ENCODE assay signal across 13 cellular contexts in genomic region chr19:8352134-8352827, GRCh38. TPM values are rescaled to one million over a fixed set of nuclear protein-coding genes. Genes with fewer than 3 reads are reported as not detected.
A peak's percentile ranks its signal among the peaks of the same experiment; 100 is the strongest.
DNase-seq lines count a peak whose midpoint lies in the region; ATAC-seq and TF ChIP-seq lines count a peak whose summit lies in the region.
"Had no signal": no experiment of that assay in that cellular context is flagged by ENCODE, and none has a peak within 500 bp of the region (broad histone marks: within the 10 kb centered on the region; RNA-seq: fewer than 3 reads in every experiment).

No MANE protein-coding gene starts in this region.

- TF ChIP-seq POLR2A in vagina (IDR thresholded peaks at IDR 0.05) = no peak

- CTCF ChIA-PET in WTC11 (lab: Charles Lee) = interaction anchor here (0.6 to 4.1 kb wide), 25 partner anchors 10 to 289 kb away, joined by 3 to 47 read pairs (median 7); partner anchors contain the start of genes ANGPTL4, KANK3, MARCHF2 and RAB11B

- DNase-seq in DMS 273 (lab: John Stamatoyannopoulos, UW; ENCODE audit: unreplicated experiment) = peak; percentile 34
- no peak for DNase-seq in DMS 273 treated with DMSO at 0.1 percent for 48 hours (lab: John Stamatoyannopoulos, UW)
- no peak for DNase-seq in WTC11 (ENCODE audit: low spot score)
- peak; percentile 57 for DNase-seq in hepatic stellate cell (ENCODE audit: low spot score)
- no peak for DNase-seq in NCI-H774 (lab: John Stamatoyannopoulos, UW)
- DNase-seq in vagina (ENCODE audit: extremely low spot score in 2 of 2) = no peak
- no peak for DNase-seq in activated CD4-positive, alpha-beta T cell treated with anti-CD3 and anti-CD28 coated beads, Interleukin-2, amount 50 U/mL, for 48 hours
- DNase-seq: 8988T; GF-D8; midbrain; stimulated activated CD4-positive, alpha-beta T cell treated with anti-CD3 and anti-CD28 coated beads, Interleukin-2, amount 100 ng/mL, for 24 hours had no signal

- peak overlapping the region; percentile 76 for H3K4me2 ChIP-seq in skeletal muscle satellite cell (ENCODE audit: low read length)

- H3K9me3 ChIP-seq in skeletal muscle satellite cell (replicated peaks; ENCODE audit: low read length) = no peaks in the 10 kb centered on the region
- H3K9me3 ChIP-seq in vagina = no peaks in the 10 kb centered on the region
- H3K9me3 ChIP-seq: gastroesophageal sphincter had no signal

- peaks cover 7% of the 10 kb centered on the region for H3K9me3 Mint-ChIP-seq in WTC11

- peak overlapping the region; percentile 24 for H3K4me3 ChIP-seq in skeletal muscle satellite cell (ENCODE audit: low read length)
- H3K4me3 ChIP-seq in vagina = peak overlapping the region in 1 of 2 donors; percentile 16

- H3K36me3 ChIP-seq in skeletal muscle satellite cell (ENCODE audit: insufficient read depth, low read length) (no peaks in the 10 kb centered on the region), vagina (no peaks in the 10 kb centered on the region)
- H3K36me3 ChIP-seq: gastroesophageal sphincter had no signal

- no peak overlapping the region for H3K9ac ChIP-seq in skeletal muscle satellite cell (ENCODE audit: low read depth, low read length)

- POLR2A ChIA-PET in WTC11 (lab: Charles Lee) = interaction anchor here (0.7 kb wide), 1 partner anchor 307 kb away, joined by 8 read pairs; no protein-coding TSS in a partner anchor

- H3K27me3 ChIP-seq in skeletal muscle satellite cell (ENCODE audit: control insufficient read depth, insufficient read depth, low read length) = no peaks in the 10 kb centered on the region
- H3K27me3 ChIP-seq in vagina = no peaks in the 10 kb centered on the region

- H3K27me3 Mint-ChIP-seq in WTC11 (ENCODE audit: low read depth) = peaks cover 18% of the 10 kb centered on the region

- peaks cover 18% of the 10 kb centered on the region for H3K4me1 Mint-ChIP-seq in WTC11

- H3K27ac ChIP-seq in vagina = no peak overlapping the region

- H3K27ac Mint-ChIP-seq in WTC11 = no peak overlapping the region

- H3K4me1 ChIP-seq in skeletal muscle satellite cell (ENCODE audit: control insufficient read depth, insufficient read depth, low read length) (peaks cover 39% of the 10 kb centered on the region), vagina (peaks cover 9% of the 10 kb centered on the region)

- intact Hi-C loops in vagina (cut with DNase I) = loop anchor here (10.0 kb wide), 1 partner anchor 153 kb away; the partner anchor contains the start of gene PRAM1

- peak overlapping the region; percentile 43 for H3K4me3 Mint-ChIP-seq in WTC11

- TF ChIP-seq CTCF in WTC11 (IDR thresholded peaks at IDR 0.05) (no peak), vagina (IDR thresholded peaks at IDR 0.05) (no peak)

- H3K36me3 Mint-ChIP-seq in WTC11 = no peaks in the 10 kb centered on the region

- ATAC-seq in WTC11 = peak; percentile 38
- ATAC-seq: gastroesophageal sphincter had no signal

TF ChIP-seq in WTC11, 78 proteins besides CTCF, POLR2A, EP300 and RAD21:
- TF ChIP-seq EMX1 (CRISPR knock-in tag; IDR thresholded peaks at IDR 0.05) = no peak
- peak; percentile 99 for TF ChIP-seq ZNF512 (CRISPR knock-in tag; IDR thresholded peaks at IDR 0.05; ENCODE audit: borderline replicate concordance)

RNA-seq across cellular contexts. Expression of gene KANK3, which starts 9.2 kb away (rescaled TPM):
- total RNA-seq in WTC11 (2021) (7.8 to 8.0 TPM (median 8.0 TPM) in 3 replicates), vagina (20.9 TPM)
- 0.22 and 0.51 TPM in 2 replicates for total RNA-seq in skeletal muscle satellite cell (2012; rRNA removed)

RNA-seq across cellular contexts. Expression of gene ANGPTL4, which starts 11.7 kb away (rescaled TPM):
- total RNA-seq in WTC11 (2021) (1.0 to 2.7 TPM (median 2.2 TPM) in 3 replicates), vagina (92.8 TPM)
- total RNA-seq in skeletal muscle satellite cell (2012; rRNA removed) = 60.3 and 159 TPM in 2 replicates

RNA-seq across cellular contexts. Expression of gene RPS28, which starts 31.0 kb away (rescaled TPM):
- total RNA-seq in WTC11 (2021) = 2,082 to 2,373 TPM (median 2,292 TPM) in 3 replicates
- total RNA-seq in skeletal muscle satellite cell (2012; rRNA removed) = 161 and 190 TPM in 2 replicates
- 516 TPM for total RNA-seq in vagina

RNA-seq across cellular contexts. Expression of gene NDUFA7, which starts 31.1 kb away (rescaled TPM):
- total RNA-seq in WTC11 (2021) = 76.4 to 101 TPM (median 91.9 TPM) in 3 replicates
- 35.0 and 44.6 TPM in 2 replicates for total RNA-seq in skeletal muscle satellite cell (2012; rRNA removed)
- total RNA-seq in vagina = 24.6 TPM

RNA-seq across cellular contexts. Expression of gene RAB11B, which starts 37.9 kb away (rescaled TPM):
- 108 to 127 TPM (median 120 TPM) in 3 replicates for total RNA-seq in WTC11 (2021)
- total RNA-seq in skeletal muscle satellite cell (2012; rRNA removed) = 20.1 and 25.1 TPM in 2 replicates
- 88.1 TPM for total RNA-seq in vagina

Comparison
In these comparisons a context has a peak if more than half of its experiments do, and no peak if none do; other contexts are left out.
1. DNase-seq: peak in DMS 273 (single experiment) and hepatic stellate cell (single experiment); none in DMS 273 treated with DMSO at 0.1 percent for 48 hours (single experiment), WTC11 (single experiment), NCI-H774 (single experiment), vagina (0 of 2) and activated CD4-positive, alpha-beta T cell treated with anti-CD3 and anti-CD28 coated beads, Interleukin-2, amount 50 U/mL, for 48 hours (0 of 2).
2. RNA of gene ANGPTL4, which starts 11.7 kb away (total RNA-seq): 92.8 TPM in vagina (single experiment); 1.0 to 2.7 TPM in WTC11; every median in the first group is over 10 times any median in the second.